In genomic region chr11:66593650-66594049, GRCh38 we compare ENCODE assay signal across 8 cellular contexts. TPM values are rescaled to one million over a fixed set of nuclear protein-coding genes. Genes with fewer than 3 reads are reported as not detected.
DNase-seq lines count a peak whose midpoint lies in the region; ATAC-seq and TF ChIP-seq lines count a peak whose summit lies in the region.

No MANE protein-coding gene starts in this region.

- H3K9ac ChIP-seq in HCT116 (ENCODE audit: low read length) (peak overlapping the region; percentile 92), iPS-15b (ENCODE audit: low read depth, low read length) (peak overlapping the region; percentile 60)

- peaks cover 12% of the 10 kb centered on the region; the same call in 1 of the 2 replicates for H3K79me2 ChIP-seq in HCT116 (ENCODE audit: insufficient read depth, low read length)

- no peaks in the 10 kb centered on the region for H3K9me3 Mint-ChIP-seq in activated CD4-positive, alpha-beta memory T cell treated with anti-CD3 and anti-CD28 coated beads for 36 hours
- H3K9me3 Mint-ChIP-seq in stimulated activated effector memory CD8-positive, alpha-beta T cell treated with anti-CD3 and anti-CD28 coated beads, Interleukin-12 subunit alpha, Interleukin-12 subunit beta, amount 100 ng/mL, for 72 hours, result no peaks in the 10 kb centered on the region

- peaks cover 0 to 3% of the 10 kb centered on the region in 2 experiments; a peak in 1 of 4 replicates for H3K9me3 ChIP-seq in HCT116 (ENCODE audit: control insufficient read depth in 1 of 2, insufficient read depth in 1 of 2, low read depth in 1 of 2, low read length in 2 of 2)
- H3K9me3 ChIP-seq in iPS-15b (ENCODE audit: control insufficient read depth, insufficient read depth, low read length), result no peaks in the 10 kb centered on the region

- CTCF ChIA-PET in HCT116 (lab: Charles Lee), result no interaction called here
- CTCF ChIA-PET in activated CD4-positive, alpha-beta memory T cell treated with anti-CD3 and anti-CD28 coated beads for 36 hours (lab: Charles Lee), result interaction anchor here (1.5 to 4.9 kb wide), 4 partner anchors 14 to 84 kb away, joined by 8 to 46 read pairs (median 12); partner anchors contain the start of genes RBM14 and RBM4B

- H3K36me3 ChIP-seq in HCT116 (ENCODE audit: control insufficient read depth in 1 of 2, insufficient read depth in 2 of 2, low read length in 2 of 2), result no peaks in the 10 kb centered on the region
- H3K36me3 ChIP-seq in iPS-15b (ENCODE audit: control insufficient read depth, insufficient read depth, low read length), result no peaks in the 10 kb centered on the region

- RAD21 ChIA-PET in HCT116 (lab: Charles Lee; ENCODE audit: low non-redundant PET in 1 of 2, low total read pairs in 2 of 2, uncharacterized antibody in 2 of 2, unreplicated experiment in 2 of 2), result no interaction called here

- peak overlapping the region; percentile 99 for H3K4me2 ChIP-seq in HCT116 (ENCODE audit: low read length)

- no peak overlapping the region for H2AFZ ChIP-seq in HCT116 (ENCODE audit: low read depth, low read length, poor library complexity, severe bottlenecking)

- no peak for TF ChIP-seq POLR2A in HCT116 (IDR thresholded peaks at IDR 0.05; ENCODE audit: borderline replicate concordance, extremely low read depth, insufficient read depth, insufficient read length)

- no peaks in the 10 kb centered on the region for H4K20me1 ChIP-seq in HCT116 (ENCODE audit: insufficient read depth)

- H3K9me2 ChIP-seq in HCT116 (ENCODE audit: insufficient read depth), result no peaks in the 10 kb centered on the region

- POLR2A ChIA-PET in HCT116 (lab: Charles Lee), result no interaction called here
- POLR2A ChIA-PET in activated CD4-positive, alpha-beta memory T cell treated with anti-CD3 and anti-CD28 coated beads for 36 hours (lab: Charles Lee), result interaction anchor here (1.0 to 2.5 kb wide), 3 partner anchors 23 to 84 kb away, joined by 3 to 18 read pairs (median 3); partner anchors contain the start of genes RBM14 and RBM4B

- H3K4me1 ChIP-seq in HCT116 (ENCODE audit: control insufficient read depth in 1 of 2, insufficient read depth in 2 of 2, low read length in 2 of 2) (peaks cover 4 to 20% of the 10 kb centered on the region in 2 experiments), iPS-15b (ENCODE audit: control insufficient read depth, insufficient read depth, low read length) (no peaks in the 10 kb centered on the region)

- peaks cover 30% of the 10 kb centered on the region for H3K4me1 Mint-ChIP-seq in activated CD4-positive, alpha-beta memory T cell treated with anti-CD3 and anti-CD28 coated beads for 36 hours (ENCODE audit: low read depth)
- peaks cover 37% of the 10 kb centered on the region for H3K4me1 Mint-ChIP-seq in stimulated activated effector memory CD8-positive, alpha-beta T cell treated with anti-CD3 and anti-CD28 coated beads, Interleukin-12 subunit alpha, Interleukin-12 subunit beta, amount 100 ng/mL, for 72 hours

- H3K27me3 Mint-ChIP-seq in activated CD4-positive, alpha-beta memory T cell treated with anti-CD3 and anti-CD28 coated beads for 36 hours, result no peaks in the 10 kb centered on the region

- intact Hi-C loops in HCT116 (cut with micrococcal nuclease), result no loop called here
- intact Hi-C loops in activated CD4-positive, alpha-beta memory T cell treated with anti-CD3 and anti-CD28 coated beads for 36 hours (cut with micrococcal nuclease), result loop anchor here (1.0 to 2.0 kb wide), 4 partner anchors 23 to 151 kb away; partner anchors contain the start of genes ACTN3, RBM14, RBM4B and ZDHHC24

- BruUV-seq in HCT116 (replicated peaks; lab: Mats Ljungman, UMichigan), result TSS peak; percentile 82

- no peak for DNase-seq in HCT116 (ENCODE audit: low read depth, low spot score)
- DNase-seq in activated CD4-positive, alpha-beta memory T cell treated with anti-CD3 and anti-CD28 coated beads for 36 hours, result no peak
- DNase-seq in stimulated activated effector memory CD8-positive, alpha-beta T cell treated with anti-CD3 and anti-CD28 coated beads, Interleukin-12 subunit alpha, Interleukin-12 subunit beta, amount 100 ng/mL, for 72 hours (ENCODE audit: low spot score in 2 of 2), result no peak
- no peak for DNase-seq in hepatic stellate cell (ENCODE audit: low spot score)
- no peak for DNase-seq in NCI-H82 treated with DMSO at 0.1 percent for 48 hours (lab: John Stamatoyannopoulos, UW; ENCODE audit: unreplicated experiment)

- ATAC-seq in HCT116, result no peak
- no peak for ATAC-seq in stimulated activated effector memory CD8-positive, alpha-beta T cell treated with anti-CD3 and anti-CD28 coated beads, Interleukin-12 subunit alpha, Interleukin-12 subunit beta, amount 100 ng/mL, for 72 hours
- ATAC-seq in HG02763 (IDR thresholded peaks at IDR 0.05; ENCODE audit: unreplicated experiment), result no peak
- no peak for ATAC-seq in activated CD4-positive, CD25-positive, alpha-beta regulatory T cell treated with anti-CD3 and anti-CD28 coated beads, Interleukin-2, amount 50 U/mL, for 24 hours

- no peak for TF ChIP-seq CTCF in HCT116 (IDR thresholded peaks at IDR 0.05 in 2 of 3, conservative IDR thresholded peaks at IDR 0.05 in 1 of 3; ENCODE audit: borderline replicate concordance in 1 of 3, insufficient read depth in 1 of 3, low read depth in 2 of 3, low read length in 2 of 3)

- H3K27me3 ChIP-seq in HCT116 (ENCODE audit: insufficient read depth, low read length) (no peaks in the 10 kb centered on the region), iPS-15b (ENCODE audit: control insufficient read depth, insufficient read depth, low read length) (no peaks in the 10 kb centered on the region)

- peak overlapping the region; percentile 51; the same call in 1 of the 2 replicates for H3K27ac ChIP-seq in HCT116 (ENCODE audit: low read depth, low read length)

- peak overlapping the region; percentile 100 for H3K4me3 Mint-ChIP-seq in activated CD4-positive, alpha-beta memory T cell treated with anti-CD3 and anti-CD28 coated beads for 36 hours
- H3K4me3 Mint-ChIP-seq in stimulated activated effector memory CD8-positive, alpha-beta T cell treated with anti-CD3 and anti-CD28 coated beads, Interleukin-12 subunit alpha, Interleukin-12 subunit beta, amount 100 ng/mL, for 72 hours, result peak overlapping the region; percentile 98

- TF ChIP-seq RAD21 in HCT116 (IDR thresholded peaks at IDR 0.05; ENCODE audit: low read depth), result no peak

- peaks cover 3% of the 10 kb centered on the region for H3K36me3 Mint-ChIP-seq in activated CD4-positive, alpha-beta memory T cell treated with anti-CD3 and anti-CD28 coated beads for 36 hours
- H3K36me3 Mint-ChIP-seq in stimulated activated effector memory CD8-positive, alpha-beta T cell treated with anti-CD3 and anti-CD28 coated beads, Interleukin-12 subunit alpha, Interleukin-12 subunit beta, amount 100 ng/mL, for 72 hours, result peaks cover 10% of the 10 kb centered on the region

- H3K4me3 ChIP-seq in HCT116 (replicated peaks in 1 of 2; ENCODE audit: low read depth in 1 of 2, low read length in 2 of 2) (peak overlapping the region; percentile 69 to 98), iPS-15b (ENCODE audit: low read depth, low read length) (peak overlapping the region; percentile 99)

- H3K27ac Mint-ChIP-seq in activated CD4-positive, alpha-beta memory T cell treated with anti-CD3 and anti-CD28 coated beads for 36 hours, result peak overlapping the region; percentile 90
- H3K27ac Mint-ChIP-seq in stimulated activated effector memory CD8-positive, alpha-beta T cell treated with anti-CD3 and anti-CD28 coated beads, Interleukin-12 subunit alpha, Interleukin-12 subunit beta, amount 100 ng/mL, for 72 hours, result peak overlapping the region; percentile 97

TF ChIP-seq in HCT116, 20 proteins besides CTCF, POLR2A, EP300 and RAD21 (continues in another document):
- TF ChIP-seq ZBTB33 (IDR thresholded peaks at IDR 0.05; ENCODE audit: extremely low read depth, insufficient replicate concordance, low read length), result no peak

RNA-seq across cellular contexts. Expression of gene CCS, which starts 0.7 kb away (rescaled TPM):
- 40.6 TPM for total RNA-seq in HCT116 (2021; ENCODE audit: unreplicated experiment)
- 44.6 and 50.2 TPM in 2 replicates for polyA plus RNA-seq in HCT116 (2012)
- 10 to 100 TPM; 24.2 to 26.9 TPM for total RNA-seq in activated CD4-positive, alpha-beta memory T cell treated with anti-CD3 and anti-CD28 coated beads for 36 hours

RNA-seq across cellular contexts. Expression of gene CCDC87, which starts 0.8 kb away (rescaled TPM):
- total RNA-seq in HCT116 (2021; ENCODE audit: unreplicated experiment), result 0.39 TPM
- polyA plus RNA-seq in HCT116 (2012), result 0.13 and 0.15 TPM in 2 replicates
- total RNA-seq in activated CD4-positive, alpha-beta memory T cell treated with anti-CD3 and anti-CD28 coated beads for 36 hours, result under 1 TPM; 0.12 to 0.24 TPM

RNA-seq across cellular contexts. Expression of gene RBM14, which starts 22.8 kb away (rescaled TPM):
- total RNA-seq in HCT116 (2021; ENCODE audit: unreplicated experiment), result 95.3 TPM
- 27.4 and 31.3 TPM in 2 replicates for polyA plus RNA-seq in HCT116 (2012)
- 100 to 1,000 TPM; 114 to 121 TPM for total RNA-seq in activated CD4-positive, alpha-beta memory T cell treated with anti-CD3 and anti-CD28 coated beads for 36 hours

RNA-seq across cellular contexts. Expression of gene CTSF, which starts 25.2 kb away (rescaled TPM):
- 0.34 TPM for total RNA-seq in HCT116 (2021; ENCODE audit: unreplicated experiment)
- not detected in 2 replicates for polyA plus RNA-seq in HCT116 (2012)
- total RNA-seq in activated CD4-positive, alpha-beta memory T cell treated with anti-CD3 and anti-CD28 coated beads for 36 hours, result 1 to 10 TPM; 1.4 to 1.5 TPM

RNA-seq across cellular contexts. Expression of gene RBM4, which starts 44.9 kb away (rescaled TPM):
- 94.4 TPM for total RNA-seq in HCT116 (2021; ENCODE audit: unreplicated experiment)
- 101 and 106 TPM in 2 replicates for polyA plus RNA-seq in HCT116 (2012)
- total RNA-seq in activated CD4-positive, alpha-beta memory T cell treated with anti-CD3 and anti-CD28 coated beads for 36 hours, result 10 to 100 TPM; 87.0 to 94.0 TPM
